ENCODE assay signal across 1 cellular context in genomic region chr3:4355401-4356224, GRCh38.
A peak's percentile ranks its signal among the peaks of the same experiment; 100 is the strongest.
TF ChIP-seq lines count a peak whose summit lies in the region.

No MANE protein-coding gene starts in this region.

TF ChIP-seq in liver, 16 proteins besides CTCF, POLR2A, EP300 and RAD21:
- TF ChIP-seq HNF4A (conservative IDR thresholded peaks at IDR 0.05): peak; percentile 24 to 44
- TF ChIP-seq JUND (IDR thresholded peaks at IDR 0.05): peak in 1 of 2 donors; percentile 28
- peak; percentile 47 to 55 for TF ChIP-seq RXRA (IDR thresholded peaks at IDR 0.05)
- no peak for TF ChIP-seq ATF3 (IDR thresholded peaks at IDR 0.05)
- no peak for TF ChIP-seq TAF1 (conservative IDR thresholded peaks at IDR 0.05)
- TF ChIP-seq ZBTB33 (IDR thresholded peaks at IDR 0.05): no peak
- no peak for TF ChIP-seq EGR1 (IDR thresholded peaks at IDR 0.05; ENCODE audit: low read depth in 2 of 2)
